29 cellular contexts compared by ENCODE assay signal in genomic region chr3:141505166-141505565, GRCh38.
"Had no signal": no experiment of that assay in that cellular context is flagged by ENCODE, and none has a peak within 500 bp of the region (broad histone marks: within the 10 kb centered on the region; RNA-seq: fewer than 3 reads in every experiment).

No MANE protein-coding gene starts in this region.

- H3K4me1 Mint-ChIP-seq: brain had no signal

- H3K9me3 ChIP-seq: adrenal gland, MG63 had no signal

- H3K27ac ChIP-seq: adrenal gland, SJCRH30, SK-N-MC, WERI-Rb-1 had no signal

- DNase-seq: activated CD4-positive, alpha-beta T cell treated with anti-CD3 and anti-CD28 coated beads for 1 hour; activated CD4-positive, alpha-beta T cell treated with anti-CD3 and anti-CD28 coated beads, Interleukin-2, amount 10 ng/mL, durations not matched to agents 7 days and 5 days; activated CD4-positive, alpha-beta T cell treated with anti-CD3 and anti-CD28 coated beads, Interleukin-2, amount 50 U/mL, for 48 hours; activated CD4-positive, CD25-positive, alpha-beta regulatory T cell; activated CD8-positive, alpha-beta T cell treated with anti-CD3 and anti-CD28 coated beads, Interleukin-2, amount 10 ng/mL, durations not matched to agents 7 days and 5 days; activated gamma-delta T cell treated with Interleukin-2 at 50 U/mL for 16 hours; activated naive CD4-positive, alpha-beta T cell treated with anti-CD3 and anti-CD28 coated beads for 36 hours; activated T-cell treated with anti-CD3 and anti-CD28 coated beads, Interleukin-2, amount 50 U/mL, for 24 hours; adrenal gland; central memory CD4-positive, alpha-beta T cell; Kasumi-1; MG63; NCI-H1048; NCI-H1105 treated with DMSO at 0.1 percent for 48 hours; NCI-H1436; NCI-H1694; NCI-H1930; NCI-H2081 treated with DMSO at 0.1 percent for 48 hours; NCI-H345; NCI-H524 treated with DMSO at 0.1 percent for 48 hours; SHP77; SJCRH30; T1000; WERI-Rb-1 had no signal

- H3K4me3 ChIP-seq: adrenal gland, MG63, SJCRH30, SK-N-MC had no signal

- ATAC-seq: activated CD8-positive, alpha-beta T cell treated with anti-CD3 and anti-CD28 coated beads, Interleukin-2, amount 10 ng/mL, durations not matched to agents 7 days and 5 days; activated naive CD4-positive, alpha-beta T cell treated with anti-CD3 and anti-CD28 coated beads, Interleukin-2, amount 50 U/mL, for 72 hours; Panc1 had no signal

- H3K27ac Mint-ChIP-seq: activated CD4-positive, alpha-beta T cell treated with anti-CD3 and anti-CD28 coated beads, Interleukin-2, amount 10 ng/mL, durations not matched to agents 7 days and 5 days; activated CD8-positive, alpha-beta T cell treated with anti-CD3 and anti-CD28 coated beads, Interleukin-2, amount 10 ng/mL, durations not matched to agents 7 days and 5 days; activated naive CD4-positive, alpha-beta T cell treated with anti-CD3 and anti-CD28 coated beads for 36 hours; activated naive CD4-positive, alpha-beta T cell treated with anti-CD3 and anti-CD28 coated beads, Interleukin-2, amount 50 U/mL, for 72 hours; activated T-cell treated with anti-CD3 and anti-CD28 coated beads, Interleukin-2, amount 50 U/mL, for 24 hours; activated T-helper 1 cell treated with anti-CD3 and anti-CD28 coated beads, Interleukin-12 subunit alpha, Interleukin-12 subunit beta, Interleukin-2, Interleukin-4 antibody, amounts not matched to agents 30 ng/mL and 10 ng/mL and 1 ng/mL, durations not matched to agents 14 hours and 24 hours and 36 hours; brain had no signal

- H3K4me3 Mint-ChIP-seq: activated CD4-positive, alpha-beta T cell treated with anti-CD3 and anti-CD28 coated beads, Interleukin-2, amount 10 ng/mL, durations not matched to agents 7 days and 5 days; activated CD8-positive, alpha-beta T cell treated with anti-CD3 and anti-CD28 coated beads, Interleukin-2, amount 10 ng/mL, durations not matched to agents 7 days and 5 days; activated naive CD4-positive, alpha-beta T cell treated with anti-CD3 and anti-CD28 coated beads for 36 hours; activated T-cell treated with anti-CD3 and anti-CD28 coated beads, Interleukin-2, amount 50 U/mL, for 24 hours; activated T-helper 1 cell treated with anti-CD3 and anti-CD28 coated beads, Interleukin-12 subunit alpha, Interleukin-12 subunit beta, Interleukin-2, Interleukin-4 antibody, amounts not matched to agents 30 ng/mL and 10 ng/mL and 1 ng/mL, durations not matched to agents 14 hours and 24 hours and 36 hours; brain had no signal

- H3K4me1 ChIP-seq: adrenal gland, SJCRH30 had no signal

- H3K27me3 Mint-ChIP-seq: activated CD4-positive, alpha-beta T cell treated with anti-CD3 and anti-CD28 coated beads, Interleukin-2, amount 10 ng/mL, durations not matched to agents 7 days and 5 days; activated T-cell treated with anti-CD3 and anti-CD28 coated beads, Interleukin-2, amount 50 U/mL, for 24 hours; brain had no signal

- H3K36me3 ChIP-seq: adrenal gland, WERI-Rb-1 had no signal

- H3K9me3 Mint-ChIP-seq: activated naive CD4-positive, alpha-beta T cell treated with anti-CD3 and anti-CD28 coated beads for 36 hours; activated T-cell treated with anti-CD3 and anti-CD28 coated beads, Interleukin-2, amount 50 U/mL, for 24 hours; brain had no signal
